1 cellular context compared by ENCODE assay signal in the genomic region with DNA sequence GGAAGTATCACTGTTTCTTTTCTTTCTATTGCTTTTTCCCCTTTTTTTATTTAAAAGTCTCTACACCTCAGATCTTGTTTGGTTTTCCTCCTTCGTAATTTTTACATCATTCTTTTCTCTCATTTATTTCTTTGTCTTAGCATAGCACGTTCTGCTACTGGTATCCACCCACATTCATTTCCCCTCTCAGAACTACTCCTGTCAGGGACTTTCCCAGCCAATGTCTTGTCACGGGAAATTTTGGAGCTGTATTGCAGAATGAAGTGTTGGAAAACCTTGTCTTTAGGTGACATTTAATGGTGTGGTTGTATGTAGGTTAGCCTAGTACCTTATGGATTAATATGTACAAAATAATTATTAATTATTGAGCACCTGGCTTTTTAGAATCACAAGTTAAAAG.
TF ChIP-seq lines count a peak whose summit lies in the region.

No MANE protein-coding gene starts in this region.

TF ChIP-seq in GM12878, 131 proteins besides CTCF, POLR2A, EP300 and RAD21 (continued from another document):
- TF ChIP-seq, protein P1, sequence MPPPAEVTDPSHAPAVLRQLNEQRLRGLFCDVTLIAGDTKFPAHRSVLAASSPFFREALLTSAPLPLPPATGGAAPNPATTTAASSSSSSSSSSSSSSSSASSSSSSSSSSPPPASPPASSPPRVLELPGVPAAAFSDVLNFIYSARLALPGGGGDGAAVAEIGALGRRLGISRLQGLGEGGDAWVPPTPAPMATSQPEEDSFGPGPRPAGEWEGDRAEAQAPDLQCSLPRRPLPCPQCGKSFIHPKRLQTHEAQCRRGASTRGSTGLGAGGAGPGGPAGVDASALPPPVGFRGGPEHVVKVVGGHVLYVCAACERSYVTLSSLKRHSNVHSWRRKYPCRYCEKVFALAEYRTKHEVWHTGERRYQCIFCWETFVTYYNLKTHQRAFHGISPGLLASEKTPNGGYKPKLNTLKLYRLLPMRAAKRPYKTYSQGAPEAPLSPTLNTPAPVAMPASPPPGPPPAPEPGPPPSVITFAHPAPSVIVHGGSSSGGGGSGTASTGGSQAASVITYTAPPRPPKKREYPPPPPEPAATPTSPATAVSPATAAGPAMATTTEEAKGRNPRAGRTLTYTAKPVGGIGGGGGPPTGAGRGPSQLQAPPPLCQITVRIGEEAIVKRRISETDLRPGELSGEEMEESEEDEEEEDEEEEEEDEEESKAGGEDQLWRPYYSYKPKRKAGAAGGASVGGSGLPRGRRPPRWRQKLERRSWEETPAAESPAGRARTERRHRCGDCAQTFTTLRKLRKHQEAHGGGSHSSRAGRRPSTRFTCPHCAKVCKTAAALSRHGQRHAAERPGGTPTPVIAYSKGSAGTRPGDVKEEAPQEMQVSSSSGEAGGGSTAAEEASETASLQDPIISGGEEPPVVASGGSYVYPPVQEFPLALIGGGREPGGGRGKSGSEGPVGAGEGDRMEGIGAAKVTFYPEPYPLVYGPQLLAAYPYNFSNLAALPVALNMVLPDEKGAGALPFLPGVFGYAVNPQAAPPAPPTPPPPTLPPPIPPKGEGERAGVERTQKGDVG (CRISPR knock-in tag; IDR thresholded peaks at IDR 0.05), result no peak
- TF ChIP-seq NR2C2 (IDR thresholded peaks at IDR 0.05; ENCODE audit: borderline replicate concordance, control insufficient read depth, insufficient read length, low read depth) (no peak), ASH2L (IDR thresholded peaks at IDR 0.05; ENCODE audit: borderline replicate concordance, low read depth) (no peak), KAT2A (conservative IDR thresholded peaks at IDR 0.05; ENCODE audit: control insufficient read depth, low read depth, low read length) (no peak), PAX8 (IDR thresholded peaks at IDR 0.05) (no peak), ATF7 (IDR thresholded peaks at IDR 0.05; ENCODE audit: low read depth) (no peak), SMC3 (IDR thresholded peaks at IDR 0.05; ENCODE audit: borderline replicate concordance, low read length) (no peak), STAT3 (IDR thresholded peaks at IDR 0.05; ENCODE audit: low read depth, low read length) (no peak), MEF2B (IDR thresholded peaks at IDR 0.05; ENCODE audit: partially characterized antibody, poor library complexity, severe bottlenecking) (no peak), TBL1XR1 (IDR thresholded peaks at IDR 0.05; ENCODE audit: low read depth, low read length) (no peak), RUNX3 (IDR thresholded peaks at IDR 0.05; ENCODE audit: low read length) (peak; percentile 43; the same call in 1 of the 2 replicates), BHLHE40 (IDR thresholded peaks at IDR 0.05; ENCODE audit: borderline replicate concordance in 1 of 2, low read depth in 2 of 2, low read length in 1 of 2) (peak; percentile 55; a peak in 2 of 4 replicates), SPI1 (IDR thresholded peaks at IDR 0.05; ENCODE audit: borderline replicate concordance, insufficient read depth, low read depth, low read length) (0 out of 2 replicates have a peak, but pooled peaks have one; percentile 12), NFIC (IDR thresholded peaks at IDR 0.05; ENCODE audit: low read depth, low read length) (peak; percentile 60), IRF4 (IDR thresholded peaks at IDR 0.05; ENCODE audit: low read depth, low read length) (no peak), IKZF1 (conservative IDR thresholded peaks at IDR 0.05) (0 out of 2 replicates have a peak, but pooled peaks have one; percentile 30)
- TF ChIP-seq, protein P2, sequence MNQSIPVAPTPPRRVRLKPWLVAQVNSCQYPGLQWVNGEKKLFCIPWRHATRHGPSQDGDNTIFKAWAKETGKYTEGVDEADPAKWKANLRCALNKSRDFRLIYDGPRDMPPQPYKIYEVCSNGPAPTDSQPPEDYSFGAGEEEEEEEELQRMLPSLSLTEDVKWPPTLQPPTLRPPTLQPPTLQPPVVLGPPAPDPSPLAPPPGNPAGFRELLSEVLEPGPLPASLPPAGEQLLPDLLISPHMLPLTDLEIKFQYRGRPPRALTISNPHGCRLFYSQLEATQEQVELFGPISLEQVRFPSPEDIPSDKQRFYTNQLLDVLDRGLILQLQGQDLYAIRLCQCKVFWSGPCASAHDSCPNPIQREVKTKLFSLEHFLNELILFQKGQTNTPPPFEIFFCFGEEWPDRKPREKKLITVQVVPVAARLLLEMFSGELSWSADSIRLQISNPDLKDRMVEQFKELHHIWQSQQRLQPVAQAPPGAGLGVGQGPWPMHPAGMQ (IDR thresholded peaks at IDR 0.05; ENCODE audit: borderline replicate concordance), result no peak
